Comparison of ENCODE assay signal across 1 cellular context in the genomic region with DNA sequence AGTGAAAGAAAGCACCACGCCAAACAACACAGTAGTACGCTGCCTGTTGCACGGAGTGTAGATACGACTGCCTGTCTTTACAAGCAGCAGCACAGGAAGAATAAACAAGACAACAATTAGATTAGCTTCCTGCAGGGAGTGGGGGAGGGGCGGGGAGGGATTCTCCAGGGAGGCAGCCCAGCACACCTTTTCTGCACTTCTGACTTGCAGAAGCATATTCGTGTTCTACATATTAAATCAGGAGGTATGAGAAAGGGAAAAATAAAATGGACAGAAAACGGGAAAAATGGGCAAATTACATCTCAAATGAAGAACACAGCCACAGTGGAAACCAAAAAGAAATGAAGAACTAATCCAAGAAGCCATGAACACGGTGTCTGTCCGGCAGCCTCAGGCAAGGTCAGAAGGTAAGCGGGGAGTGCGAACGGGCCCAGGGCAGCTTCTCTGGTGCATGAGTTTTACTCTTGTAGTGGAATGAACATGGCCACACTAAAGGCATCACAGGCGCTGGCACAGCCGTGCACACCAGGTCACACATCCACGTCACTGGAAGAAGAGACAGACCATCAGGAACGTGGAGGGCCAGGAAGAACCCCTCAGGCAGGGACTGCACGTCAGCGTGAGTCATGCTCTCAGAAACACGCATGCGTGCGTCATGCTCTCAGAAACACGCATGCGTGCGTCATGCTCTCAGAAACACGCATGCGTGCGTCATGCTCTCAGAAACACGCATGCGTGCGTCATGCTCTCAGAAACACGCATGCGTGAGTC.
TF ChIP-seq lines count a peak whose summit lies in the region.

No MANE protein-coding gene starts in this region.

TF ChIP-seq in WTC11, 78 proteins besides CTCF, POLR2A, EP300 and RAD21 (continued from another document):
- TF ChIP-seq, protein P1, sequence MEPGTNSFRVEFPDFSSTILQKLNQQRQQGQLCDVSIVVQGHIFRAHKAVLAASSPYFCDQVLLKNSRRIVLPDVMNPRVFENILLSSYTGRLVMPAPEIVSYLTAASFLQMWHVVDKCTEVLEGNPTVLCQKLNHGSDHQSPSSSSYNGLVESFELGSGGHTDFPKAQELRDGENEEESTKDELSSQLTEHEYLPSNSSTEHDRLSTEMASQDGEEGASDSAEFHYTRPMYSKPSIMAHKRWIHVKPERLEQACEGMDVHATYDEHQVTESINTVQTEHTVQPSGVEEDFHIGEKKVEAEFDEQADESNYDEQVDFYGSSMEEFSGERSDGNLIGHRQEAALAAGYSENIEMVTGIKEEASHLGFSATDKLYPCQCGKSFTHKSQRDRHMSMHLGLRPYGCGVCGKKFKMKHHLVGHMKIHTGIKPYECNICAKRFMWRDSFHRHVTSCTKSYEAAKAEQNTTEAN (CRISPR knock-in tag; IDR thresholded peaks at IDR 0.05): no peak
- TF ChIP-seq JAZF1 (CRISPR knock-in tag; IDR thresholded peaks at IDR 0.05): no peak
- no peak for TF ChIP-seq SOX15 (CRISPR knock-in tag; IDR thresholded peaks at IDR 0.05)
- TF ChIP-seq, protein P2, sequence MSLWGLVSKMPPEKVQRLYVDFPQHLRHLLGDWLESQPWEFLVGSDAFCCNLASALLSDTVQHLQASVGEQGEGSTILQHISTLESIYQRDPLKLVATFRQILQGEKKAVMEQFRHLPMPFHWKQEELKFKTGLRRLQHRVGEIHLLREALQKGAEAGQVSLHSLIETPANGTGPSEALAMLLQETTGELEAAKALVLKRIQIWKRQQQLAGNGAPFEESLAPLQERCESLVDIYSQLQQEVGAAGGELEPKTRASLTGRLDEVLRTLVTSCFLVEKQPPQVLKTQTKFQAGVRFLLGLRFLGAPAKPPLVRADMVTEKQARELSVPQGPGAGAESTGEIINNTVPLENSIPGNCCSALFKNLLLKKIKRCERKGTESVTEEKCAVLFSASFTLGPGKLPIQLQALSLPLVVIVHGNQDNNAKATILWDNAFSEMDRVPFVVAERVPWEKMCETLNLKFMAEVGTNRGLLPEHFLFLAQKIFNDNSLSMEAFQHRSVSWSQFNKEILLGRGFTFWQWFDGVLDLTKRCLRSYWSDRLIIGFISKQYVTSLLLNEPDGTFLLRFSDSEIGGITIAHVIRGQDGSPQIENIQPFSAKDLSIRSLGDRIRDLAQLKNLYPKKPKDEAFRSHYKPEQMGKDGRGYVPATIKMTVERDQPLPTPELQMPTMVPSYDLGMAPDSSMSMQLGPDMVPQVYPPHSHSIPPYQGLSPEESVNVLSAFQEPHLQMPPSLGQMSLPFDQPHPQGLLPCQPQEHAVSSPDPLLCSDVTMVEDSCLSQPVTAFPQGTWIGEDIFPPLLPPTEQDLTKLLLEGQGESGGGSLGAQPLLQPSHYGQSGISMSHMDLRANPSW (CRISPR knock-in tag; conservative IDR thresholded peaks at IDR 0.05; ENCODE audit: low read depth): no peak
- TF ChIP-seq, protein P3, sequence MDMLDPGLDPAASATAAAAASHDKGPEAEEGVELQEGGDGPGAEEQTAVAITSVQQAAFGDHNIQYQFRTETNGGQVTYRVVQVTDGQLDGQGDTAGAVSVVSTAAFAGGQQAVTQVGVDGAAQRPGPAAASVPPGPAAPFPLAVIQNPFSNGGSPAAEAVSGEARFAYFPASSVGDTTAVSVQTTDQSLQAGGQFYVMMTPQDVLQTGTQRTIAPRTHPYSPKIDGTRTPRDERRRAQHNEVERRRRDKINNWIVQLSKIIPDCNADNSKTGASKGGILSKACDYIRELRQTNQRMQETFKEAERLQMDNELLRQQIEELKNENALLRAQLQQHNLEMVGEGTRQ (CRISPR knock-in tag; IDR thresholded peaks at IDR 0.05): no peak
